Comparison of ENCODE assay signal across 1 cellular context in the genomic region with DNA sequence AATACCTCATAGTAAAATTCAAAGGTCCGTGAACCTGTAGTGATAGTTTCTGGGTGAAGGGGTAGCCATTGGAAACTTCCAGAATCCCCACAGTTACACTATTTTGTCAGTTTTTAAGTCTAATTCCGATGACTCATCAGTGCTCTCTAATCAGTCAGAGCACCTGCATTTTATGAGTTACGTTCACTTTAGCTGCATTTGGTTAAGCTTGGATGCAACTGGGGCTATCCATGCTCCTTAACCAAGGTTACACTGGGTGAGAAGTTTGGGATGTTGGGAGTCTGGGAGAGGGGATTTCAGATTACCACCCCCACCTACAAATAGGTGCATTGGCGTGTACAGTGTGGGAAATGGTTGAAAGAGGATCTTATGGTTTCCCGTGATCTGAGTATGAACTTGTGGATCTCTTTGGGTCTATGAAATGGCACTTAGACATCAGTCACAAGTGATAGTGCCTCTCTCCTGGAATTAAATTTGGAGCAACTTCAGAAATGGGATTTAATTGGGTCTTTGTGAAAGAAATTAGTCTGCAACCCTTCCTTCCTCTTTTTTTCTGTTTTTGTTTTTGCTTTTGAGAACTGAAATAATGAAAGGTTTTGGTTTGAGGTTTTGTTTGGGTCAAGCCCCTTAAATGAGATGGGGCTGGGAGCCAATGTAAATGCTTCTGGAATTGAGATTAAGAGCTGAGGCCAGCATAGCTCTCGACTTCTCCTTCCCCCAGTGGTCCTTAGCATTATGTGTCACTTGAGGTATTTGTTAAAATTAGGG.
TF ChIP-seq lines count a peak whose summit lies in the region.

No MANE protein-coding gene starts in this region.

TF ChIP-seq in IMR-90, 13 proteins besides CTCF, POLR2A, EP300 and RAD21 (continued from another document):
- TF ChIP-seq, protein P1, sequence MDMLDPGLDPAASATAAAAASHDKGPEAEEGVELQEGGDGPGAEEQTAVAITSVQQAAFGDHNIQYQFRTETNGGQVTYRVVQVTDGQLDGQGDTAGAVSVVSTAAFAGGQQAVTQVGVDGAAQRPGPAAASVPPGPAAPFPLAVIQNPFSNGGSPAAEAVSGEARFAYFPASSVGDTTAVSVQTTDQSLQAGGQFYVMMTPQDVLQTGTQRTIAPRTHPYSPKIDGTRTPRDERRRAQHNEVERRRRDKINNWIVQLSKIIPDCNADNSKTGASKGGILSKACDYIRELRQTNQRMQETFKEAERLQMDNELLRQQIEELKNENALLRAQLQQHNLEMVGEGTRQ (IDR thresholded peaks at IDR 0.05; ENCODE audit: low read depth, low read length), result no peak
- TF ChIP-seq, protein P2, sequence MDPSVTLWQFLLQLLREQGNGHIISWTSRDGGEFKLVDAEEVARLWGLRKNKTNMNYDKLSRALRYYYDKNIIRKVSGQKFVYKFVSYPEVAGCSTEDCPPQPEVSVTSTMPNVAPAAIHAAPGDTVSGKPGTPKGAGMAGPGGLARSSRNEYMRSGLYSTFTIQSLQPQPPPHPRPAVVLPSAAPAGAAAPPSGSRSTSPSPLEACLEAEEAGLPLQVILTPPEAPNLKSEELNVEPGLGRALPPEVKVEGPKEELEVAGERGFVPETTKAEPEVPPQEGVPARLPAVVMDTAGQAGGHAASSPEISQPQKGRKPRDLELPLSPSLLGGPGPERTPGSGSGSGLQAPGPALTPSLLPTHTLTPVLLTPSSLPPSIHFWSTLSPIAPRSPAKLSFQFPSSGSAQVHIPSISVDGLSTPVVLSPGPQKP (IDR thresholded peaks at IDR 0.05; ENCODE audit: borderline replicate concordance, low read depth, low read length), result no peak
- TF ChIP-seq NFE2L2 (IDR thresholded peaks at IDR 0.05; ENCODE audit: low read depth, low read length), result no peak
